1 cellular context compared by ENCODE assay signal in genomic region chr17:29630630-29631193, GRCh38.
TF ChIP-seq lines count a peak whose summit lies in the region.

No MANE protein-coding gene starts in this region.

TF ChIP-seq in SK-N-SH, 30 proteins besides CTCF, POLR2A, EP300 and RAD21 (continued from another document):
- TF ChIP-seq IRF3 (IDR thresholded peaks at IDR 0.05; ENCODE audit: low read depth, low read length) (no peak), EZH2phosphoT487 (IDR thresholded peaks at IDR 0.05; ENCODE audit: borderline replicate concordance, low read depth) (no peak), GABPA (IDR thresholded peaks at IDR 0.05; ENCODE audit: low read depth) (no peak)
